Comparison of ENCODE assay signal across 17 cellular contexts in genomic region chr5:132949151-132949550, GRCh38.
"Had no signal": no experiment of that assay in that cellular context is flagged by ENCODE, and none has a peak within 500 bp of the region (broad histone marks: within the 10 kb centered on the region; RNA-seq: fewer than 3 reads in every experiment).

No MANE protein-coding gene starts in this region.

- H3K4me3 Mint-ChIP-seq: activated naive CD8-positive, alpha-beta T cell treated with anti-CD3 and anti-CD28 coated beads, Interleukin-2, amount 10 ng/mL, durations not matched to agents 7 days and 5 days; stimulated activated naive B cell treated with anti-CD40 and anti-IgM and Interleukin-4, amounts not matched to agents 10 μg/mL and 1 μg/mL and 100 μg/mL, for 72 hours; T-helper 17 cell had no signal

- ATAC-seq: right cardiac atrium; stimulated activated naive B cell treated with anti-CD40 and anti-IgM and Interleukin-4, amounts not matched to agents 10 μg/mL and 1 μg/mL and 100 μg/mL, for 72 hours; T-helper 17 cell had no signal

- H3K4me3 ChIP-seq: prostate gland, skin epidermis, tibial artery, uterus had no signal

- DNase-seq: activated CD4-positive, alpha-beta T cell treated with anti-CD3 and anti-CD28 coated beads for 48 hours; activated CD8-positive, alpha-beta memory T cell treated with anti-CD3 and anti-CD28 coated beads for 24 hours; activated gamma-delta T cell treated with Interleukin-2 at 50 U/mL for 16 hours; activated naive CD8-positive, alpha-beta T cell treated with anti-CD3 and anti-CD28 coated beads, Interleukin-2, amount 10 ng/mL, durations not matched to agents 7 days and 5 days; foreskin melanocyte; head of caudate nucleus; immature natural killer cell; mesendoderm; stimulated activated CD4-positive, alpha-beta T cell treated with anti-CD3 and anti-CD28 coated beads, Interleukin-15, amount 100 ng/mL, for 24 hours; stimulated activated CD4-positive, alpha-beta T cell treated with anti-CD3 and anti-CD28 coated beads, Interleukin-4, amount 100 ng/mL, for 1 hour; stimulated activated naive B cell treated with anti-CD40 and anti-IgM and Interleukin-4, amounts not matched to agents 10 μg/mL and 1 μg/mL and 100 μg/mL, for 72 hours; T-helper 17 cell; tibial artery; uterus had no signal

- H3K27ac Mint-ChIP-seq: activated naive CD8-positive, alpha-beta T cell treated with anti-CD3 and anti-CD28 coated beads, Interleukin-2, amount 10 ng/mL, durations not matched to agents 7 days and 5 days; stimulated activated naive B cell treated with anti-CD40 and anti-IgM and Interleukin-4, amounts not matched to agents 10 μg/mL and 1 μg/mL and 100 μg/mL, for 72 hours; T-helper 17 cell had no signal

- H3K4me1 ChIP-seq: prostate gland had no signal

- H3K9me3 ChIP-seq: prostate gland, tibial artery, uterus had no signal

- H3K27me3 Mint-ChIP-seq: activated naive CD8-positive, alpha-beta T cell treated with anti-CD3 and anti-CD28 coated beads, Interleukin-2, amount 10 ng/mL, durations not matched to agents 7 days and 5 days; stimulated activated naive B cell treated with anti-CD40 and anti-IgM and Interleukin-4, amounts not matched to agents 10 μg/mL and 1 μg/mL and 100 μg/mL, for 72 hours; T-helper 17 cell had no signal

- H3K9me3 Mint-ChIP-seq: activated naive CD8-positive, alpha-beta T cell treated with anti-CD3 and anti-CD28 coated beads, Interleukin-2, amount 10 ng/mL, durations not matched to agents 7 days and 5 days; immature natural killer cell; stimulated activated naive B cell treated with anti-CD40 and anti-IgM and Interleukin-4, amounts not matched to agents 10 μg/mL and 1 μg/mL and 100 μg/mL, for 72 hours had no signal

- H3K27me3 ChIP-seq: tibial artery, uterus had no signal

- H3K27ac ChIP-seq: prostate gland, skin epidermis, tibial artery, uterus had no signal

- H3K36me3 ChIP-seq: prostate gland, tibial artery, uterus had no signal
